Comparison of ENCODE assay signal across 8 cellular contexts in the genomic region with DNA sequence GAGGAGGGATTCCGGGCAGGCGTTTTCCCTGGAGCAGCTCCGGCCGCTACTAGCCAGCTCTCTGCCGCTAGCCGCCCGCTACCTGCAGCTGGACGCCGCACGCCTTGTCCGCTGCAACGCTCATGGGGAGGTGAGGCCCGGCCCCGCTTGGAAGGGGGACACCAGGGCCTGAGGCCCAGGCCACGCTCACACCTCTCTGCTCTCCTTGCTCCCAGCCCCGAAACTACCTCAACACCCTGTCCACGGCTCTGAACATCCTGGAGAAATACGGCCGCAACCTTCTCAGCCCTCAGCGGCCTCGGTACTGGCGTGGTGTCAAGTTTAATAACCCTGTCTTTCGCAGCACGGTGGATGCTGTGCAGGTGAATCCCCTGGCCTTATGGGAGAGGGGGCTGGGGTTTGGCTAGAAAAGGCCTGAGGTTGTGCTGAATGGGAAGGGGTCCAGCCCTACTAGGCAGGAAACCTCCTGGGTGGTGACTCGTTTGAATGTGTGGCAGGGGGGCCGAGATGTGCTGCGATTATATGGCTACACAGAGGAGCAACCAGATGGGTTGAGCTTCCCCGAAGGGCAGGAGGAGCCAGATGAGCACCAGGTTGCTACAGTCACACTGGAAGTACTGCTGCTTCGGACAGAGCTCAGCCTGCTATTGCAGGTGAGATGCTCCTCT. TPM values are rescaled to one million over a fixed set of nuclear protein-coding genes. Genes with fewer than 3 reads are reported as not detected.
DNase-seq lines count a peak whose midpoint lies in the region; ATAC-seq and TF ChIP-seq lines count a peak whose summit lies in the region.

No MANE protein-coding gene starts in this region.

- H3K36me3 ChIP-seq in Loucy (ENCODE audit: insufficient read depth, low read length), result peaks cover 27% of the 10 kb centered on the region; the same call in 1 of the 2 replicates
- peaks cover 26% of the 10 kb centered on the region for H3K36me3 ChIP-seq in ectodermal cell (ENCODE audit: control insufficient read depth, insufficient read depth, low read length)
- no peaks in the 10 kb centered on the region for H3K36me3 ChIP-seq in neural cell (ENCODE audit: insufficient read depth, low read length)

- POLR2A ChIA-PET in CD4-positive, alpha-beta T cell (lab: Charles Lee), result interaction anchor here (1.0 to 8.1 kb wide), 13 partner anchors 8 to 294 kb away, joined by 3 to 154 read pairs (median 16); a partner anchor contains a TSS

- H3K79me2 ChIP-seq in Loucy (ENCODE audit: insufficient read depth, low read length), result peaks cover 70% of the 10 kb centered on the region
- peaks cover 9% of the 10 kb centered on the region for H3K79me2 ChIP-seq in neural cell (replicated peaks; ENCODE audit: insufficient read depth, low read length)

- H3K4me2 ChIP-seq in Loucy (ENCODE audit: low read depth, low read length, poor library complexity, severe bottlenecking) (peak overlapping the region; percentile 100), neural cell (ENCODE audit: low read length) (peak overlapping the region; percentile 76)

- H3F3A ChIP-seq in Loucy (ENCODE audit: low read depth) (0 out of 2 replicates have a peak, but pooled peaks cover 2% of the 10 kb centered on the region), neural cell (ENCODE audit: insufficient read depth, low read length, poor library complexity, severe bottlenecking) (no peaks in the 10 kb centered on the region)

- peak overlapping the region; percentile 95 for H3K9ac ChIP-seq in Loucy (ENCODE audit: low read depth, low read length, poor library complexity, severe bottlenecking)
- peak overlapping the region; percentile 79 for H3K9ac ChIP-seq in neural cell (ENCODE audit: low read length)

- TF ChIP-seq EP300 in neural cell (conservative IDR thresholded peaks at IDR 0.05; ENCODE audit: poor library complexity, severe bottlenecking), result no peak

- H3K4me1 ChIP-seq in Loucy (ENCODE audit: insufficient read depth, low read length, poor library complexity, severe bottlenecking), result peaks cover 30% of the 10 kb centered on the region
- peaks cover 4% of the 10 kb centered on the region for H3K4me1 ChIP-seq in ectodermal cell (ENCODE audit: control insufficient read depth, insufficient read depth, low read length)

- no peak for ATAC-seq in CD4-positive, alpha-beta T cell (ENCODE audit: poor library complexity)
- ATAC-seq in HG03469 (IDR thresholded peaks at IDR 0.05; ENCODE audit: unreplicated experiment), result no peak

- H3K27ac Mint-ChIP-seq in CD4-positive, alpha-beta T cell, result peak overlapping the region; percentile 90

- peak overlapping the region; percentile 76 for H3K27ac ChIP-seq in CD4-positive, alpha-beta T cell (ENCODE audit: low read depth, low read length)
- H3K27ac ChIP-seq in ectodermal cell (ENCODE audit: insufficient read depth, low read depth, low read length, poor library complexity, severe bottlenecking) (no peak overlapping the region), neural cell (ENCODE audit: low read length) (peak overlapping the region; percentile 79)

- peaks cover 86% of the 10 kb centered on the region for H3K36me3 Mint-ChIP-seq in CD4-positive, alpha-beta T cell (ENCODE audit: low read depth)

- H3K27me3 ChIP-seq in CD4-positive, alpha-beta T cell (ENCODE audit: control insufficient read depth, insufficient read depth, low read length), result no peaks in the 10 kb centered on the region
- H3K27me3 ChIP-seq in Loucy (ENCODE audit: insufficient read depth, low read length, poor library complexity, severe bottlenecking), result no peaks in the 10 kb centered on the region
- no peaks in the 10 kb centered on the region for H3K27me3 ChIP-seq in ectodermal cell (ENCODE audit: control insufficient read depth, insufficient read depth, low read length, poor library complexity, severe bottlenecking)
- H3K27me3 ChIP-seq in neural cell (ENCODE audit: insufficient read depth, low read depth, low read length), result no peaks in the 10 kb centered on the region

- 10 to 11% methylated on average over 29 of the region's 29 CpGs for WGBS in ectodermal cell, 2 experiments

- H3K9me2 ChIP-seq in Loucy (replicated peaks; ENCODE audit: low read depth, low read length), result no peaks in the 10 kb centered on the region
- no peaks in the 10 kb centered on the region for H3K9me2 ChIP-seq in neural cell (ENCODE audit: insufficient read depth, low read length)

- TF ChIP-seq CTCF in CD4-positive, alpha-beta T cell (IDR thresholded peaks at IDR 0.05), result no peak
- no peak for TF ChIP-seq CTCF in Loucy (conservative IDR thresholded peaks at IDR 0.05; ENCODE audit: low read length)
- no peak for TF ChIP-seq CTCF in neural cell (IDR thresholded peaks at IDR 0.05; ENCODE audit: poor library complexity, severe bottlenecking)

- no peaks in the 10 kb centered on the region for H3K27me3 Mint-ChIP-seq in CD4-positive, alpha-beta T cell

- H3K4me3 ChIP-seq in Loucy (ENCODE audit: low read length, poor library complexity, severe bottlenecking) (peak overlapping the region; percentile 100), ectodermal cell (ENCODE audit: insufficient read depth, low read depth, low read length) (peak overlapping the region; percentile 92), neural cell (ENCODE audit: low read length) (peak overlapping the region; percentile 97)

- H3K9me3 ChIP-seq in CD4-positive, alpha-beta T cell (ENCODE audit: control insufficient read depth, low read length), result no peaks in the 10 kb centered on the region
- H3K9me3 ChIP-seq in Loucy (ENCODE audit: insufficient read depth, low read depth, low read length), result no peaks in the 10 kb centered on the region
- no peaks in the 10 kb centered on the region for H3K9me3 ChIP-seq in ectodermal cell (ENCODE audit: control insufficient read depth, low read length)
- no peaks in the 10 kb centered on the region for H3K9me3 ChIP-seq in neural cell (ENCODE audit: low read length)

- peaks cover 58% of the 10 kb centered on the region for H3K4me1 Mint-ChIP-seq in CD4-positive, alpha-beta T cell (ENCODE audit: low read depth)

- peak overlapping the region; percentile 99 for H3K4me3 Mint-ChIP-seq in CD4-positive, alpha-beta T cell

- H2AFZ ChIP-seq in Loucy (ENCODE audit: low read length), result no peak overlapping the region
- no peak overlapping the region for H2AFZ ChIP-seq in neural cell (ENCODE audit: low read depth, low read length)

- TF ChIP-seq RAD21 in neural cell (conservative IDR thresholded peaks at IDR 0.05), result no peak

- no peaks in the 10 kb centered on the region for H3K9me3 Mint-ChIP-seq in CD4-positive, alpha-beta T cell

- peaks cover 29% of the 10 kb centered on the region for H4K20me1 ChIP-seq in Loucy (ENCODE audit: insufficient read depth, low read length, poor library complexity, severe bottlenecking)
- H4K20me1 ChIP-seq in neural cell (ENCODE audit: insufficient read depth), result no peaks in the 10 kb centered on the region

- DNase-seq in CD4-positive, alpha-beta T cell, result no peak
- DNase-seq in stimulated activated CD4-positive, alpha-beta T cell treated with anti-CD3 and anti-CD28 coated beads, Interleukin-2, amount 100 ng/mL, for 24 hours, result no peak
- DNase-seq in NCI-H2171 (lab: John Stamatoyannopoulos, UW) (no peak), SKM-1 (lab: John Stamatoyannopoulos, UW; ENCODE audit: unreplicated experiment) (no peak)

- intact Hi-C loops in CD4-positive, alpha-beta T cell (cut with DNase I, micrococcal nuclease), result loop anchor here (1.0 to 5.0 kb wide), 6 partner anchors 12 to 85 kb away; a partner anchor contains a TSS

- CTCF ChIA-PET in CD4-positive, alpha-beta T cell (lab: Charles Lee), result interaction anchor here (1.0 to 5.5 kb wide), 4 partner anchors 13 to 184 kb away, joined by 3 to 32 read pairs (median 4); a partner anchor contains a TSS

TF ChIP-seq in neural cell, 6 proteins besides CTCF, POLR2A, EP300 and RAD21:
- TF ChIP-seq SMC3 (conservative IDR thresholded peaks at IDR 0.05; ENCODE audit: poor library complexity) (no peak), TAF1 (IDR thresholded peaks at IDR 0.05; ENCODE audit: low read depth) (peak; percentile 32)

RNA-seq across cellular contexts. Expression of a gene that starts 0.6 kb away (rescaled TPM):
- 10 to 100 TPM; 46.0 to 57.8 TPM for total RNA-seq in CD4-positive, alpha-beta T cell
- polyA plus RNA-seq in ectodermal cell (2013, experiment 1 of 4), result 61.6 TPM
- polyA plus RNA-seq in ectodermal cell (2013, experiment 2 of 4), result 73.2 TPM
- 36.6 TPM for polyA plus RNA-seq in ectodermal cell (2013, experiment 3 of 4)
- polyA plus RNA-seq in ectodermal cell (2013, experiment 4 of 4), result 54.3 TPM
- polyA plus RNA-seq in neural cell, result 69.6 and 98.7 TPM in 2 replicates
- 40.2 and 42.1 TPM in 2 replicates for polyA minus RNA-seq in neural cell

RNA-seq across cellular contexts. Expression of a gene that starts 1.5 kb away (rescaled TPM):
- 10 to 100 TPM; 81.7 to 83.2 TPM for total RNA-seq in CD4-positive, alpha-beta T cell
- 102 TPM for polyA plus RNA-seq in ectodermal cell (2013, experiment 1 of 4)
- 104 TPM for polyA plus RNA-seq in ectodermal cell (2013, experiment 2 of 4)
- polyA plus RNA-seq in ectodermal cell (2013, experiment 3 of 4), result 92.4 TPM
- polyA plus RNA-seq in ectodermal cell (2013, experiment 4 of 4), result 103 TPM
- 69.1 and 73.3 TPM in 2 replicates for polyA plus RNA-seq in neural cell
- polyA minus RNA-seq in neural cell, result 12.2 and 13.9 TPM in 2 replicates

RNA-seq across cellular contexts. Expression of a gene that starts 6.5 kb away (rescaled TPM):
- 10 to 100 TPM; 11.8 to 13.1 TPM for total RNA-seq in CD4-positive, alpha-beta T cell
- 25.7 TPM for polyA plus RNA-seq in ectodermal cell (2013, experiment 1 of 4)
- 23.3 TPM for polyA plus RNA-seq in ectodermal cell (2013, experiment 2 of 4)
- 25.8 TPM for polyA plus RNA-seq in ectodermal cell (2013, experiment 3 of 4)
- 28.7 TPM for polyA plus RNA-seq in ectodermal cell (2013, experiment 4 of 4)
- 45.1 and 54.6 TPM in 2 replicates for polyA plus RNA-seq in neural cell
- 11.9 and 19.2 TPM in 2 replicates for polyA minus RNA-seq in neural cell

RNA-seq across cellular contexts. Expression of a gene that starts 11.9 kb away (rescaled TPM):
- total RNA-seq in CD4-positive, alpha-beta T cell, result 100 to 1,000 TPM; 166 to 171 TPM
- polyA plus RNA-seq in ectodermal cell (2013, experiment 1 of 4), result 69.4 TPM
- polyA plus RNA-seq in ectodermal cell (2013, experiment 2 of 4), result 61.9 TPM
- 68.6 TPM for polyA plus RNA-seq in ectodermal cell (2013, experiment 3 of 4)
- polyA plus RNA-seq in ectodermal cell (2013, experiment 4 of 4), result 89.4 TPM
- 39.5 and 55.8 TPM in 2 replicates for polyA plus RNA-seq in neural cell
- 14.6 and 16.9 TPM in 2 replicates for polyA minus RNA-seq in neural cell

RNA-seq across cellular contexts. Expression of a gene that starts 13.2 kb away (rescaled TPM):
- 100 to 1,000 TPM; 248 to 262 TPM for total RNA-seq in CD4-positive, alpha-beta T cell
- polyA plus RNA-seq in ectodermal cell (2013, experiment 1 of 4), result 19.8 TPM
- 17.3 TPM for polyA plus RNA-seq in ectodermal cell (2013, experiment 2 of 4)
- 14.6 TPM for polyA plus RNA-seq in ectodermal cell (2013, experiment 3 of 4)
- 20.7 TPM for polyA plus RNA-seq in ectodermal cell (2013, experiment 4 of 4)
- 5.9 and 19.6 TPM in 2 replicates for polyA plus RNA-seq in neural cell
- polyA minus RNA-seq in neural cell, result 2.7 and 4.6 TPM in 2 replicates
